1 cellular context compared by ENCODE assay signal in the genomic region with DNA sequence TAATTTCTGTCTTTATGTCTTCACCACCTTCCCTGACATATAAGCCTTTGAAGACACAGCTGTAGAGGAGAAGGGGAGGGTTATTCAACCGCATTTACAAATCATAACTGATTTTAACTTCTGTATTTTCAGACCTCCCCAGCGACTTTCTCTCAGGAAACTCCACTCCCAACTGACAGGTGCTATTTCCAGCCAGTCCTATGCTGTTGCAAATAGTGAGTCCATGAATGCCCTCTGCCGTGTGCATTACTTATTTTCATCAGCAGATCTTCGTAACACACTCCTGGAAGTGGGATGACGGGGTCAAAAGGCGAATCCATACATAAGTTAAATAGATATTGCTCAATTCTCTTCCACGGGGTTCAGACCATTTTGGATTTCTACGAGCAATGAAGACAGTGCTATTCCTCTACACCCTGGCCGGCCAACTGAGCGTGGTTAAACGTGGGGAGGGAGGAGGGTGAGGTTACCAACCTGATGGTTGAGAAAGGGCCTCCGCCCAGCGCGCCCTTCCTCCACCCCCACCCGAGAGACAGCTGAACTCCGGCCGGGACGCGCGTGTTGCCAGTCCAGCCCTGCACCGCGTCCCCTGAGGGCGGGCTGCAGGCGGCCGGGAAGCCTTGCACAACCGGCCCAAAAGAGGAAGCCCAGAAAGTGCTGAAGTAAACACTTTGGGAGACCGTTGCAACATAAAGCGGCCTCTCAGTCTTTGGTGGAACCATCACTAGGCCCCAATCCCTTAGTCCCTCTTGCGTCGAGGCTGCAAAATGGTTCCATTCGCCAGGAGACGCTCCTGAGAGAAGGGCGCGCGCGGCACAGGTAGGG.
TF ChIP-seq lines count a peak whose summit lies in the region.

Gene APBB1IP (plus strand): TSS at position 705 of the 825 bp plus-strand sequence. CDS start 53,986 bp downstream, outside the sequence.

TF ChIP-seq in H1, 55 proteins besides CTCF, POLR2A, EP300 and RAD21:
- 0 out of 2 replicates have a peak, but pooled peaks have one; percentile 24 for TF ChIP-seq MAX (IDR thresholded peaks at IDR 0.05)
- no peak for TF ChIP-seq SRF (IDR thresholded peaks at IDR 0.05; ENCODE audit: low read depth, low read length)
- peak; percentile 17; the same call in 1 of the 2 replicates for TF ChIP-seq SUZ12 (IDR thresholded peaks at IDR 0.05; ENCODE audit: low read length)
